10 cellular contexts compared by ENCODE assay signal in the genomic region with DNA sequence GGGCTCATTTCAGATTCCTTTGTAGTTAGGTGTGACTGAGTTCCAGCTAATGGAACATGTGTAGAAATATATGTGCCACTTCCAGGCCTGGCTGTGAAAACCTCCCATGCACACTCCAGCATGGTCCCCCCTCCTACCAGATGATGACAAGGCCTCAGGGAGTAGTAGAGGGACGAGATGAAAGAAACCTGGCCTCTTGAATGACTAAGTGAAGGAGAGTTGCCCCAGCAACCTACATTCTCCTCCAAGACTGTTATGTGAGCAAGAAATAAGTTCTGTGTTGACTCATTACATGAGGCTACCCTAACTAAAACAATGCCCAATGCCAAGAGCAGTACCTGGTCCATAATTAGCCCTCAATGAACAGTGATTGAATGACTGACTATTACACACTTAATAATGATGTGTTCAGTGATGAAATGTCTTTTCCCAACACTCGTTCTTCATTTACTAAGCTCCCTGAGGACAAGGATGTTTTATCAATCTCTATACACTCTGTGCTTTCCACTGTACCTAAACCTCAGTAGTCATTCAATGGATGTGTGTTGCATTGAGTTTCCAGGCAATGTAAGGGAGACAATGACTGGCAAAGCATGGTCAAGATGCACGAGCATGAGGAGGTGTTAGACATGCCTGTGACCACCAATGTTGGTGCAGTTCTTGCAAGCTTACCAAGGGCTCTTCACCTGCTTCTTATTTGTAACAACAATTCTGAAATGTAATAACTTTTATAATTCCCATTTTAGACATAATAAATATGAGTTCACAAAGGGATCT.
DNase-seq lines count a peak whose midpoint lies in the region; ATAC-seq and TF ChIP-seq lines count a peak whose summit lies in the region.
"Had no signal": no experiment of that assay in that cellular context is flagged by ENCODE, and none has a peak within 500 bp of the region (broad histone marks: within the 10 kb centered on the region; RNA-seq: fewer than 3 reads in every experiment).

No MANE protein-coding gene starts in this region.

- peak overlapping the region; percentile 80 for H3K27ac Mint-ChIP-seq in T-helper 1 cell treated with Interleukin-12 subunit alpha and Interleukin-12 subunit beta and Interleukin-4 antibody, amounts not matched to agents 30 μg/mL and 1 μg/mL, for 36 hours

- no peak overlapping the region for H3K4me3 ChIP-seq in epithelial cell of proximal tubule (ENCODE audit: low read depth, low read length)
- H3K4me3 ChIP-seq: spleen had no signal

- no peak for TF ChIP-seq CTCF in epithelial cell of proximal tubule (conservative IDR thresholded peaks at IDR 0.05; ENCODE audit: low read depth, low read length)

- no peaks in the 10 kb centered on the region for H3K27me3 Mint-ChIP-seq in T-helper 1 cell treated with Interleukin-12 subunit alpha and Interleukin-12 subunit beta and Interleukin-4 antibody, amounts not matched to agents 30 μg/mL and 1 μg/mL, for 36 hours (ENCODE audit: low read depth)

- H3K9me3 Mint-ChIP-seq in T-helper 1 cell treated with Interleukin-12 subunit alpha and Interleukin-12 subunit beta and Interleukin-4 antibody, amounts not matched to agents 30 μg/mL and 1 μg/mL, for 36 hours = peaks cover 19% of the 10 kb centered on the region

- ATAC-seq in HG03280 (IDR thresholded peaks at IDR 0.05; ENCODE audit: unreplicated experiment) = no peak

- no peak overlapping the region for H3K4me3 Mint-ChIP-seq in T-helper 1 cell treated with Interleukin-12 subunit alpha and Interleukin-12 subunit beta and Interleukin-4 antibody, amounts not matched to agents 30 μg/mL and 1 μg/mL, for 36 hours

- H3K4me1 Mint-ChIP-seq in T-helper 1 cell treated with Interleukin-12 subunit alpha and Interleukin-12 subunit beta and Interleukin-4 antibody, amounts not matched to agents 30 μg/mL and 1 μg/mL, for 36 hours (ENCODE audit: low read depth) = peaks cover 71% of the 10 kb centered on the region

- peaks cover 10% of the 10 kb centered on the region for H3K36me3 Mint-ChIP-seq in T-helper 1 cell treated with Interleukin-12 subunit alpha and Interleukin-12 subunit beta and Interleukin-4 antibody, amounts not matched to agents 30 μg/mL and 1 μg/mL, for 36 hours (ENCODE audit: low read depth)

- peak; percentile 28 for DNase-seq in GOT3 (lab: John Stamatoyannopoulos, UW)
- DNase-seq in epithelial cell of proximal tubule (ENCODE audit: low read depth) = peak; percentile 49
- DNase-seq in stimulated activated CD4-positive, alpha-beta T cell treated with anti-CD3 and anti-CD28 coated beads, TNF-alpha, amount 100 ng/mL, for 24 hours (ENCODE audit: low read depth in 3 of 3) = peak; percentile 27 to 55 (median 52)
- DNase-seq in NCI-H2107 treated with DMSO at 0.1 percent for 48 hours (lab: John Stamatoyannopoulos, UW; ENCODE audit: unreplicated experiment) = no peak
- no peak for DNase-seq in CD1c-positive myeloid dendritic cell (ENCODE audit: extremely low spot score)
- DNase-seq: NCI-H1694, SHP77 treated with DMSO at 0.1 percent for 48 hours, spleen had no signal

Comparison
In these comparisons a context has a peak if more than half of its experiments do, and no peak if none do; other contexts are left out.
1. DNase-seq: peak in GOT3 (single experiment), epithelial cell of proximal tubule (single experiment) and stimulated activated CD4-positive, alpha-beta T cell treated with anti-CD3 and anti-CD28 coated beads, TNF-alpha, amount 100 ng/mL, for 24 hours (3 of 3); none in NCI-H2107 treated with DMSO at 0.1 percent for 48 hours (single experiment) and CD1c-positive myeloid dendritic cell (single experiment).